In genomic region chr6:35342258-35343091, GRCh38 we compare ENCODE assay signal across 8 cellular contexts. TPM values are rescaled to one million over a fixed set of nuclear protein-coding genes. Genes with fewer than 3 reads are reported as not detected.
DNase-seq lines count a peak whose midpoint lies in the region; ATAC-seq and TF ChIP-seq lines count a peak whose summit lies in the region.

Gene PPARD (plus strand): TSS chr6:35342558. CDS start chr6:35411088, 68,530 bp downstream.

- H3K4me1 ChIP-seq in CD4-positive, alpha-beta memory T cell (ENCODE audit: insufficient read depth, low read length): peaks cover 52% of the 10 kb centered on the region
- H3K4me1 ChIP-seq in lower lobe of right lung: peaks cover 26% of the 10 kb centered on the region

- H3K27ac ChIP-seq in CD4-positive, alpha-beta memory T cell (ENCODE audit: low read depth, low read length): peak within 1 kb of the TSS; percentile 86
- peak within 1 kb of the TSS in 57 of 59 donors; percentile 40 to 97 (median 87) for H3K27ac ChIP-seq in dorsolateral prefrontal cortex
- peak within 1 kb of the TSS; percentile 90 for H3K27ac ChIP-seq in lower lobe of right lung

- no peaks in the 10 kb centered on the region for H3K27me3 ChIP-seq in CD4-positive, alpha-beta memory T cell (ENCODE audit: insufficient read depth, low read length)
- H3K27me3 ChIP-seq in dorsolateral prefrontal cortex (no peaks in the 10 kb centered on the region), lower lobe of right lung (ENCODE audit: low read depth) (no peaks in the 10 kb centered on the region)

- peaks cover 6% of the 10 kb centered on the region for H3K36me3 ChIP-seq in CD4-positive, alpha-beta memory T cell (ENCODE audit: insufficient read depth, low read length)
- peaks cover 22% of the 10 kb centered on the region for H3K36me3 ChIP-seq in lower lobe of right lung

- CTCF ChIA-PET in CD4-positive, alpha-beta memory T cell (lab: Charles Lee; ENCODE audit: partially characterized antibody): interaction anchor here (0.6 to 9.9 kb wide), 35 partner anchors 9 to 395 kb away, joined by 3 to 243 read pairs (median 4); partner anchors contain the start of genes ARMC12, DEF6, FANCE and RPL10A
- CTCF ChIA-PET in activated CD4-positive, alpha-beta memory T cell treated with anti-CD3 and anti-CD28 coated beads for 36 hours (lab: Charles Lee): interaction anchor here (0.6 to 7.1 kb wide), 29 partner anchors 10 to 190 kb away, joined by 3 to 219 read pairs (median 5); partner anchors contain the start of genes DEF6, FANCE and RPL10A

- no peaks in the 10 kb centered on the region for H3K9me3 Mint-ChIP-seq in CD4-positive, alpha-beta memory T cell
- H3K9me3 Mint-ChIP-seq in activated CD4-positive, alpha-beta memory T cell treated with anti-CD3 and anti-CD28 coated beads for 36 hours: no peaks in the 10 kb centered on the region

- peak; percentile 90 to 100 (median 99) for TF ChIP-seq CTCF in dorsolateral prefrontal cortex (IDR thresholded peaks at IDR 0.05 in 54 of 56, conservative IDR thresholded peaks at IDR 0.05 in 2 of 56; ENCODE audit: low read depth in 1 of 56, partially characterized antibody in 56 of 56)
- peak; percentile 97 for TF ChIP-seq CTCF in lower lobe of right lung (IDR thresholded peaks at IDR 0.05)

- DNase-seq in CD4-positive, alpha-beta memory T cell: peak; percentile 94 to 98 (median 95)
- DNase-seq in NCI-H82 (lab: John Stamatoyannopoulos, UW): peak; percentile 98
- DNase-seq in activated CD4-positive, alpha-beta memory T cell treated with anti-CD3 and anti-CD28 coated beads for 36 hours: peak; percentile 99
- peak; percentile 96 to 100 (median 98) for DNase-seq in dorsolateral prefrontal cortex
- peak; percentile 99 for DNase-seq in lower lobe of right lung
- DNase-seq in stimulated activated CD4-positive, alpha-beta T cell treated with anti-CD3 and anti-CD28 coated beads, TNF-alpha, amount 100 ng/mL, for 24 hours (ENCODE audit: low read depth in 3 of 3): peak; percentile 96 to 97 (median 97)

- no peaks in the 10 kb centered on the region for H3K9me3 ChIP-seq in CD4-positive, alpha-beta memory T cell (ENCODE audit: control insufficient read depth in 1 of 2, low read length in 2 of 2)
- no peaks in the 10 kb centered on the region for H3K9me3 ChIP-seq in lower lobe of right lung

- intact Hi-C loops in CD4-positive, alpha-beta memory T cell (cut with micrococcal nuclease): loop anchor here (1.0 to 5.0 kb wide), 8 partner anchors 10 to 394 kb away; partner anchors contain the start of genes ARMC12, DEF6 and RPL10A
- intact Hi-C loops in activated CD4-positive, alpha-beta memory T cell treated with anti-CD3 and anti-CD28 coated beads for 36 hours (cut with micrococcal nuclease): loop anchor here (1.0 to 10.0 kb wide), 6 partner anchors 26 to 126 kb away; partner anchors contain the start of genes DEF6 and RPL10A
- intact Hi-C loops in dorsolateral prefrontal cortex (cut with DNase I) (loop anchor here (1.0 to 5.0 kb wide), 4 partner anchors 73 to 395 kb away; partner anchors contain the start of genes RPL10A (in 2 of the 2) and ARMC12 (in 1 of the 2)), lower lobe of right lung (cut with DNase I) (loop anchor here (10.0 kb wide), 1 partner anchor 102 kb away; no protein-coding TSS in a partner anchor)

- H3K36me3 Mint-ChIP-seq in CD4-positive, alpha-beta memory T cell: peaks cover 6 to 32% of the 10 kb centered on the region in 2 donors
- H3K36me3 Mint-ChIP-seq in activated CD4-positive, alpha-beta memory T cell treated with anti-CD3 and anti-CD28 coated beads for 36 hours: peaks cover 16% of the 10 kb centered on the region

- H3K4me3 Mint-ChIP-seq in CD4-positive, alpha-beta memory T cell: peak within 1 kb of the TSS; percentile 87 to 99 (median 96)
- peak within 1 kb of the TSS; percentile 89 for H3K4me3 Mint-ChIP-seq in activated CD4-positive, alpha-beta memory T cell treated with anti-CD3 and anti-CD28 coated beads for 36 hours

- peaks cover 37 to 60% (median 51%) of the 10 kb centered on the region in 4 donors for H3K4me1 Mint-ChIP-seq in CD4-positive, alpha-beta memory T cell
- peaks cover 44% of the 10 kb centered on the region for H3K4me1 Mint-ChIP-seq in activated CD4-positive, alpha-beta memory T cell treated with anti-CD3 and anti-CD28 coated beads for 36 hours (ENCODE audit: low read depth)

- POLR2A ChIA-PET in CD4-positive, alpha-beta memory T cell (lab: Charles Lee; ENCODE audit: partially characterized antibody): interaction anchor here (0.9 to 4.4 kb wide), 13 partner anchors 10 to 129 kb away, joined by 3 to 58 read pairs (median 4); partner anchors contain the start of genes DEF6, FANCE and RPL10A
- POLR2A ChIA-PET in activated CD4-positive, alpha-beta memory T cell treated with anti-CD3 and anti-CD28 coated beads for 36 hours (lab: Charles Lee): interaction anchor here (0.9 to 1.6 kb wide), 3 partner anchors 107 to 126 kb away, joined by 4 to 8 read pairs (median 6); partner anchors contain the start of genes FANCE and RPL10A

- peak within 1 kb of the TSS; percentile 87 to 99 (median 96) for H3K27ac Mint-ChIP-seq in CD4-positive, alpha-beta memory T cell
- peak within 1 kb of the TSS; percentile 90 for H3K27ac Mint-ChIP-seq in activated CD4-positive, alpha-beta memory T cell treated with anti-CD3 and anti-CD28 coated beads for 36 hours

- H3K27me3 Mint-ChIP-seq in CD4-positive, alpha-beta memory T cell: no peaks in the 10 kb centered on the region
- H3K27me3 Mint-ChIP-seq in activated CD4-positive, alpha-beta memory T cell treated with anti-CD3 and anti-CD28 coated beads for 36 hours: no peaks in the 10 kb centered on the region

- ATAC-seq in GM19438 (IDR thresholded peaks at IDR 0.05; ENCODE audit: low read depth, unreplicated experiment): peak; percentile 88
- ATAC-seq in HG03575 (IDR thresholded peaks at IDR 0.05; ENCODE audit: extremely low read depth, insufficient number of reproducible peaks, low FRiP score, unreplicated experiment): peak; percentile 65
- peak; percentile 99 to 100 for ATAC-seq in lower lobe of right lung

- peak within 1 kb of the TSS; percentile 50 to 97 for H3K4me3 ChIP-seq in CD4-positive, alpha-beta memory T cell (ENCODE audit: low read length in 2 of 2)
- H3K4me3 ChIP-seq in dorsolateral prefrontal cortex (peak within 1 kb of the TSS; percentile 70 to 99 (median 92)), lower lobe of right lung (peak within 1 kb of the TSS; percentile 90)

RNA-seq across cellular contexts. Expression of gene PPARD, which starts in this region (rescaled TPM):
- total RNA-seq in CD4-positive, alpha-beta memory T cell: 10 to 100 TPM; 37.2 to 38.7 TPM
- 10 to 100 TPM in 1 of 2 donors, 1 to 10 TPM in 1; 2.6 to 10.7 TPM for polyA plus RNA-seq in CD4-positive, alpha-beta memory T cell
- total RNA-seq in activated CD4-positive, alpha-beta memory T cell treated with anti-CD3 and anti-CD28 coated beads for 36 hours: 10 to 100 TPM; 19.9 to 20.9 TPM
- 10 to 100 TPM; 26.8 to 49.1 (median 36.9) TPM for total RNA-seq in dorsolateral prefrontal cortex
- total RNA-seq in lower lobe of right lung: 30.2 TPM

Comparison
In these comparisons a context has a peak if more than half of its experiments do, and no peak if none do; other contexts are left out.
1. Peak in every context shown above with its lines: DNase-seq, ATAC-seq, H3K4me3 ChIP-seq and H3K27ac ChIP-seq.